1 cellular context compared by ENCODE assay signal in the genomic region with DNA sequence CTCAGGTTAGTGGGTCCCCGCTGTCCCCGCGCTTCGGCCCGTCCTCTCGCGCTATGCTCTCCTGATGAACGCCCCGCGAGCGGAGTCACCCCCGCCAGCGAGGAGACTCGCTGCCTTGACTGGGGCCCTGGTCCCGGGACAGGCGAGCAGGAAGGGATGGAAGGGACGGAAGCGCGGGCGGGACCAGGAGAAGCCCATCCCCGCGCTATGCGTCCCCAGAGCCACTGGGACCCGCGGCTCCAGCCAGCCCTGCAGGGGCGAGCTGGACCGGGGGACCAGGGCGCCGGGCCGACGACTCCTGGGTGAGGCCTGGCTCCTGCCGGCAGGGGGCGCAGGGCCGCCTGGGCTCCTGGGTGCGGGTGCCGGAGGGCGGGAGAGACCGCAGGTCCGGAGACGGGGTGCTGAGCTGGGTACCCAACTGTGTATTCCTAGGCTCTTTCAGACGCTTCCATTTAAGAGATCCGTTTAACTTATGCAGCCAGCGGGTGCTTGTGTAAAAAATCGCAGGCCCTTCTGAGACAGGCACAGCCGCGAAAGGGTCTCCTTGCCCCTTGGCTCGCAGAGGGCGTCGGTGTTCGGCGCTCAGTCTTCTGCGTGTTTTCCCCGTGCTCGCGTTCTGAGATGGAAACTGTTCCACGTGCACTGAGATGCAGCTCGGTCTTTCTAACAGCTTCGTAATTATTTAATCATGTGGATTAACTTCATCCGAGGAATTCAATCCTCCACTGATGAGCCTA.
TF ChIP-seq lines count a peak whose summit lies in the region.

No MANE protein-coding gene starts in this region.

TF ChIP-seq in HepG2, 621 proteins besides CTCF, POLR2A, EP300 and RAD21 (continued from another document and continues in another):
- TF ChIP-seq, protein P1, sequence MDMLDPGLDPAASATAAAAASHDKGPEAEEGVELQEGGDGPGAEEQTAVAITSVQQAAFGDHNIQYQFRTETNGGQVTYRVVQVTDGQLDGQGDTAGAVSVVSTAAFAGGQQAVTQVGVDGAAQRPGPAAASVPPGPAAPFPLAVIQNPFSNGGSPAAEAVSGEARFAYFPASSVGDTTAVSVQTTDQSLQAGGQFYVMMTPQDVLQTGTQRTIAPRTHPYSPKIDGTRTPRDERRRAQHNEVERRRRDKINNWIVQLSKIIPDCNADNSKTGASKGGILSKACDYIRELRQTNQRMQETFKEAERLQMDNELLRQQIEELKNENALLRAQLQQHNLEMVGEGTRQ (IDR thresholded peaks at IDR 0.05; ENCODE audit: low read depth, low read length) = no peak
- TF ChIP-seq, protein P1 (CRISPR knock-in tag; IDR thresholded peaks at IDR 0.05; ENCODE audit: borderline replicate concordance) = no peak
- TF ChIP-seq, protein P2, sequence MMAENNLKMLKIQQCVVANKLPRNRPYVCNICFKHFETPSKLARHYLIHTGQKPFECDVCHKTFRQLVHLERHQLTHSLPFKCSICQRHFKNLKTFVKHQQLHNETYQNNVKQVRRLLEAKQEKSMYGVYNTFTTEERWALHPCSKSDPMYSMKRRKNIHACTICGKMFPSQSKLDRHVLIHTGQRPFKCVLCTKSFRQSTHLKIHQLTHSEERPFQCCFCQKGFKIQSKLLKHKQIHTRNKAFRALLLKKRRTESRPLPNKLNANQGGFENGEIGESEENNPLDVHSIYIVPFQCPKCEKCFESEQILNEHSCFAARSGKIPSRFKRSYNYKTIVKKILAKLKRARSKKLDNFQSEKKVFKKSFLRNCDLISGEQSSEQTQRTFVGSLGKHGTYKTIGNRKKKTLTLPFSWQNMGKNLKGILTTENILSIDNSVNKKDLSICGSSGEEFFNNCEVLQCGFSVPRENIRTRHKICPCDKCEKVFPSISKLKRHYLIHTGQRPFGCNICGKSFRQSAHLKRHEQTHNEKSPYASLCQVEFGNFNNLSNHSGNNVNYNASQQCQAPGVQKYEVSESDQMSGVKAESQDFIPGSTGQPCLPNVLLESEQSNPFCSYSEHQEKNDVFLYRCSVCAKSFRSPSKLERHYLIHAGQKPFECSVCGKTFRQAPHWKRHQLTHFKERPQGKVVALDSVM (CRISPR knock-in tag; IDR thresholded peaks at IDR 0.05) = no peak
- no peak for TF ChIP-seq SNAPC2 (CRISPR knock-in tag; IDR thresholded peaks at IDR 0.05)
- TF ChIP-seq CREM (IDR thresholded peaks at IDR 0.05) = no peak
- no peak for TF ChIP-seq CREM (CRISPR knock-in tag; IDR thresholded peaks at IDR 0.05)
- TF ChIP-seq ZFP36L2 (CRISPR knock-in tag; IDR thresholded peaks at IDR 0.05) = no peak
- no peak for TF ChIP-seq ZNF564 (CRISPR knock-in tag; IDR thresholded peaks at IDR 0.05)
- TF ChIP-seq YEATS4 (CRISPR knock-in tag; IDR thresholded peaks at IDR 0.05; ENCODE audit: borderline replicate concordance) = no peak
- no peak; the same call in 1 of the 2 replicates for TF ChIP-seq BORCS8-MEF2B (CRISPR knock-in tag; IDR thresholded peaks at IDR 0.05)
- TF ChIP-seq ZNF816 (CRISPR knock-in tag; IDR thresholded peaks at IDR 0.05; ENCODE audit: borderline replicate concordance) = no peak
- no peak for TF ChIP-seq ZBTB14 (CRISPR knock-in tag; IDR thresholded peaks at IDR 0.05)
- TF ChIP-seq MXD1 (CRISPR knock-in tag; IDR thresholded peaks at IDR 0.05) = no peak
- TF ChIP-seq ZSCAN31 (CRISPR knock-in tag; IDR thresholded peaks at IDR 0.05; ENCODE audit: low read depth) = no peak
- no peak for TF ChIP-seq ASH2L (IDR thresholded peaks at IDR 0.05; ENCODE audit: insufficient read length, low read depth, low read length)
- no peak for TF ChIP-seq ZBTB40 (IDR thresholded peaks at IDR 0.05)
- TF ChIP-seq ZBTB40 (CRISPR knock-in tag; IDR thresholded peaks at IDR 0.05) = peak; percentile 53; the same call in 1 of the 2 replicates
- TF ChIP-seq ZNF383 (CRISPR knock-in tag; IDR thresholded peaks at IDR 0.05; ENCODE audit: borderline replicate concordance) = no peak
- TF ChIP-seq GTF2F1 (IDR thresholded peaks at IDR 0.05; ENCODE audit: low read length) = no peak
- no peak for TF ChIP-seq HOXA9 (CRISPR knock-in tag; IDR thresholded peaks at IDR 0.05; ENCODE audit: borderline replicate concordance)
- TF ChIP-seq RXRB (CRISPR knock-in tag; IDR thresholded peaks at IDR 0.05; ENCODE audit: borderline replicate concordance) = no peak
- no peak for TF ChIP-seq ZNF232 (CRISPR knock-in tag; IDR thresholded peaks at IDR 0.05; ENCODE audit: borderline replicate concordance)
- TF ChIP-seq, protein P3, sequence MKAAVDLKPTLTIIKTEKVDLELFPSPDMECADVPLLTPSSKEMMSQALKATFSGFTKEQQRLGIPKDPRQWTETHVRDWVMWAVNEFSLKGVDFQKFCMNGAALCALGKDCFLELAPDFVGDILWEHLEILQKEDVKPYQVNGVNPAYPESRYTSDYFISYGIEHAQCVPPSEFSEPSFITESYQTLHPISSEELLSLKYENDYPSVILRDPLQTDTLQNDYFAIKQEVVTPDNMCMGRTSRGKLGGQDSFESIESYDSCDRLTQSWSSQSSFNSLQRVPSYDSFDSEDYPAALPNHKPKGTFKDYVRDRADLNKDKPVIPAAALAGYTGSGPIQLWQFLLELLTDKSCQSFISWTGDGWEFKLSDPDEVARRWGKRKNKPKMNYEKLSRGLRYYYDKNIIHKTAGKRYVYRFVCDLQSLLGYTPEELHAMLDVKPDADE (CRISPR knock-in tag; IDR thresholded peaks at IDR 0.05) = no peak
- no peak for TF ChIP-seq NFYB (CRISPR knock-in tag; IDR thresholded peaks at IDR 0.05)
- no peak for TF ChIP-seq SPEN (CRISPR knock-in tag; IDR thresholded peaks at IDR 0.05; ENCODE audit: low read depth)
- TF ChIP-seq SMARCC2 (IDR thresholded peaks at IDR 0.05) = no peak
- TF ChIP-seq, protein P4, sequence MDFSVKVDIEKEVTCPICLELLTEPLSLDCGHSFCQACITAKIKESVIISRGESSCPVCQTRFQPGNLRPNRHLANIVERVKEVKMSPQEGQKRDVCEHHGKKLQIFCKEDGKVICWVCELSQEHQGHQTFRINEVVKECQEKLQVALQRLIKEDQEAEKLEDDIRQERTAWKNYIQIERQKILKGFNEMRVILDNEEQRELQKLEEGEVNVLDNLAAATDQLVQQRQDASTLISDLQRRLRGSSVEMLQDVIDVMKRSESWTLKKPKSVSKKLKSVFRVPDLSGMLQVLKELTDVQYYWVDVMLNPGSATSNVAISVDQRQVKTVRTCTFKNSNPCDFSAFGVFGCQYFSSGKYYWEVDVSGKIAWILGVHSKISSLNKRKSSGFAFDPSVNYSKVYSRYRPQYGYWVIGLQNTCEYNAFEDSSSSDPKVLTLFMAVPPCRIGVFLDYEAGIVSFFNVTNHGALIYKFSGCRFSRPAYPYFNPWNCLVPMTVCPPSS (IDR thresholded peaks at IDR 0.05) = no peak
- TF ChIP-seq ZNF30 (CRISPR knock-in tag; IDR thresholded peaks at IDR 0.05) = no peak
- TF ChIP-seq EHMT2 (IDR thresholded peaks at IDR 0.05; ENCODE audit: borderline replicate concordance, low read depth, low read length) = no peak
- no peak for TF ChIP-seq ZFYVE20 (CRISPR knock-in tag; IDR thresholded peaks at IDR 0.05; ENCODE audit: borderline replicate concordance, low read depth)
- no peak for TF ChIP-seq NFRKB (IDR thresholded peaks at IDR 0.05)
- TF ChIP-seq, protein P5, sequence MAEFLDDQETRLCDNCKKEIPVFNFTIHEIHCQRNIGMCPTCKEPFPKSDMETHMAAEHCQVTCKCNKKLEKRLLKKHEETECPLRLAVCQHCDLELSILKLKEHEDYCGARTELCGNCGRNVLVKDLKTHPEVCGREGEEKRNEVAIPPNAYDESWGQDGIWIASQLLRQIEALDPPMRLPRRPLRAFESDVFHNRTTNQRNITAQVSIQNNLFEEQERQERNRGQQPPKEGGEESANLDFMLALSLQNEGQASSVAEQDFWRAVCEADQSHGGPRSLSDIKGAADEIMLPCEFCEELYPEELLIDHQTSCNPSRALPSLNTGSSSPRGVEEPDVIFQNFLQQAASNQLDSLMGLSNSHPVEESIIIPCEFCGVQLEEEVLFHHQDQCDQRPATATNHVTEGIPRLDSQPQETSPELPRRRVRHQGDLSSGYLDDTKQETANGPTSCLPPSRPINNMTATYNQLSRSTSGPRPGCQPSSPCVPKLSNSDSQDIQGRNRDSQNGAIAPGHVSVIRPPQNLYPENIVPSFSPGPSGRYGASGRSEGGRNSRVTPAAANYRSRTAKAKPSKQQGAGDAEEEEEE (CRISPR knock-in tag; IDR thresholded peaks at IDR 0.05; ENCODE audit: borderline replicate concordance) = no peak
- no peak for TF ChIP-seq MEIS1 (CRISPR knock-in tag; IDR thresholded peaks at IDR 0.05; ENCODE audit: borderline replicate concordance)
- no peak for TF ChIP-seq ZNF17 (CRISPR knock-in tag; IDR thresholded peaks at IDR 0.05)
- TF ChIP-seq ZNF446 (CRISPR knock-in tag; IDR thresholded peaks at IDR 0.05) = no peak
- TF ChIP-seq MIER3 (CRISPR knock-in tag; IDR thresholded peaks at IDR 0.05; ENCODE audit: borderline replicate concordance) = no peak
- TF ChIP-seq, protein P6, sequence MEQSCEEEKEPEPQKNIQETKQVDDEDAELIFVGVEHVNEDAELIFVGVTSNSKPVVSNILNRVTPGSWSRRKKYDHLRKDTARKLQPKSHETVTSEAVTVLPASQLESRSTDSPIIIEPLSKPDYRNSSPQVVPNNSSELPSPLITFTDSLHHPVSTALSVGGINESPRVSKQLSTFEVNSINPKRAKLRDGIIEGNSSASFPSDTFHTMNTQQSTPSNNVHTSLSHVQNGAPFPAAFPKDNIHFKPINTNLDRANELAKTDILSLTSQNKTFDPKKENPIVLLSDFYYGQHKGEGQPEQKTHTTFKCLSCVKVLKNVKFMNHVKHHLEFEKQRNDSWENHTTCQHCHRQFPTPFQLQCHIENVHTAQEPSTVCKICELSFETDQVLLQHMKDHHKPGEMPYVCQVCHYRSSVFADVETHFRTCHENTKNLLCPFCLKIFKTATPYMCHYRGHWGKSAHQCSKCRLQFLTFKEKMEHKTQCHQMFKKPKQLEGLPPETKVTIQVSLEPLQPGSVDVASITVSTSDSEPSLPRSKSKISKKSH (CRISPR knock-in tag; IDR thresholded peaks at IDR 0.05; ENCODE audit: borderline replicate concordance) = 0 out of 2 replicates have a peak, but pooled peaks have one; percentile 63
